Comparison of ENCODE assay signal across 8 cellular contexts in genomic region chrX:38804481-38805293, GRCh38. TPM values are rescaled to one million over a fixed set of nuclear protein-coding genes. Genes with fewer than 3 reads are reported as not detected.
DNase-seq lines count a peak whose midpoint lies in the region; ATAC-seq and TF ChIP-seq lines count a peak whose summit lies in the region.

No MANE protein-coding gene starts in this region.

- no peak for TF ChIP-seq POLR2A in gastrocnemius medialis (IDR thresholded peaks at IDR 0.05)

- no peaks in the 10 kb centered on the region for H3K27me3 Mint-ChIP-seq in activated naive CD8-positive, alpha-beta T cell

- DNase-seq in BE2C (peak; percentile 40), OCI-M1 (lab: John Stamatoyannopoulos, UW) (peak; percentile 58), left ventricle myocardium superior (peak; percentile 48), gastrocnemius medialis (peak in 1 of 2 donors; percentile 23), GF-D8 (lab: John Stamatoyannopoulos, UW) (no peak)

- ATAC-seq in GM21528 (IDR thresholded peaks at IDR 0.05; ENCODE audit: low FRiP score, unreplicated experiment) (peak; percentile 5), left ventricle myocardium superior (peak; percentile 20), gastrocnemius medialis (no peak), GM19452 (IDR thresholded peaks at IDR 0.05; ENCODE audit: unreplicated experiment) (no peak)

- TF ChIP-seq CTCF in BE2C (IDR thresholded peaks at IDR 0.05; ENCODE audit: low read depth, low read length) (no peak), gastrocnemius medialis (IDR thresholded peaks at IDR 0.05 in 4 of 5, conservative IDR thresholded peaks at IDR 0.05 in 1 of 5) (no peak)

- peak overlapping the region; percentile 94 for H3K4me3 Mint-ChIP-seq in activated naive CD8-positive, alpha-beta T cell

- H3K27me3 ChIP-seq in BE2C (no peaks in the 10 kb centered on the region), gastrocnemius medialis (no peaks in the 10 kb centered on the region)

- peak overlapping the region; percentile 95 for H3K27ac Mint-ChIP-seq in activated naive CD8-positive, alpha-beta T cell

- H3K9me3 Mint-ChIP-seq in activated naive CD8-positive, alpha-beta T cell (ENCODE audit: low read depth), result no peaks in the 10 kb centered on the region

- H3K4me1 Mint-ChIP-seq in activated naive CD8-positive, alpha-beta T cell (ENCODE audit: low read depth), result peaks cover 35% of the 10 kb centered on the region

- in situ Hi-C loops in gastrocnemius medialis (cut with MboI; ENCODE audit: low sequenced_read_pairs in 4 of 4), result loop anchor here in 1 of 4 donors (10.0 kb wide), 1 partner anchor 130 kb away; no protein-coding TSS in a partner anchor

- H3K4me1 ChIP-seq in BE2C, result peaks cover 3% of the 10 kb centered on the region; the same call in 1 of the 2 replicates
- peaks cover 4 to 16% of the 10 kb centered on the region in 2 donors for H3K4me1 ChIP-seq in gastrocnemius medialis

- H3K36me3 ChIP-seq in BE2C (peaks cover 19% of the 10 kb centered on the region), gastrocnemius medialis (no peaks in the 10 kb centered on the region)

- intact Hi-C loops in left ventricle myocardium superior (cut with micrococcal nuclease), result loop anchor here (10.0 kb wide), 1 partner anchor 180 kb away; no protein-coding TSS in a partner anchor
- intact Hi-C loops in gastrocnemius medialis (cut with DNase I; ENCODE audit: low total_unique reads), result loop anchor here (2.0 to 10.0 kb wide), 4 partner anchors 58 to 1370 kb away; no protein-coding TSS in a partner anchor

- H3K4me3 ChIP-seq in BE2C (ENCODE audit: low read depth, low read length), result peak overlapping the region; percentile 82
- peak overlapping the region; percentile 51 to 76 (median 74) for H3K4me3 ChIP-seq in gastrocnemius medialis

- H3K9me3 ChIP-seq in BE2C (no peaks in the 10 kb centered on the region), gastrocnemius medialis (no peaks in the 10 kb centered on the region)

- no peaks in the 10 kb centered on the region for H3K36me3 Mint-ChIP-seq in activated naive CD8-positive, alpha-beta T cell

- H3K27ac ChIP-seq in gastrocnemius medialis, result peak overlapping the region; percentile 91 to 96 (median 94)

RNA-seq across cellular contexts. Expression of gene MID1IP1, which starts 3.4 kb away (rescaled TPM):
- polyA plus RNA-seq in BE2C (2012; ENCODE audit: insufficient read depth, insufficient read length, low read depth), result 282 TPM
- 50.9 TPM for total RNA-seq in left ventricle myocardium superior
- 100 to 1,000 TPM; 112 to 173 (median 117) TPM for total RNA-seq in gastrocnemius medialis

Comparison
In these comparisons a context has a peak if more than half of its experiments do, and no peak if none do; other contexts are left out.
1. ATAC-seq: peak in GM21528 (single experiment) and left ventricle myocardium superior (single experiment); none in gastrocnemius medialis (0 of 2) and GM19452 (single experiment).